8 cellular contexts compared by ENCODE assay signal in genomic region chr14:23320584-23321571, GRCh38. TPM values are rescaled to one million over a fixed set of nuclear protein-coding genes. Genes with fewer than 3 reads are reported as not detected.
A peak's percentile ranks its signal among the peaks of the same experiment; 100 is the strongest.
DNase-seq lines count a peak whose midpoint lies in the region; ATAC-seq and TF ChIP-seq lines count a peak whose summit lies in the region.

Gene PABPN1, plus strand, starts transcription at chr14:23321457. Its CDS starts 13 bp downstream, at chr14:23321470.

- H3K27ac Mint-ChIP-seq in osteocyte (ENCODE audit: unreplicated experiment) = peak within 1 kb of the TSS; percentile 98

- H3K4me3 ChIP-seq in GM12864 (ENCODE audit: low read depth, low read length) (peak within 1 kb of the TSS; percentile 93), thymus (ENCODE audit: low read length) (peak within 1 kb of the TSS; percentile 96)

- peak within 1 kb of the TSS; percentile 94 for H3K4me3 Mint-ChIP-seq in osteocyte (ENCODE audit: unreplicated experiment)

- no peak for TF ChIP-seq CTCF in GM12864 (IDR thresholded peaks at IDR 0.05; ENCODE audit: low read depth, low read length, missing control alignments)
- no peak for TF ChIP-seq CTCF in osteocyte (IDR thresholded peaks at IDR 0.05)

- no peaks in the 10 kb centered on the region for H3K9me3 Mint-ChIP-seq in osteocyte (ENCODE audit: unreplicated experiment)

- no peaks in the 10 kb centered on the region for H3K9me3 ChIP-seq in thymus (ENCODE audit: control insufficient read depth)

- peak; percentile 100 for DNase-seq in GM12864 (ENCODE audit: low read depth)
- DNase-seq in NCI-H1417 (lab: John Stamatoyannopoulos, UW) = peak; percentile 100
- DNase-seq in SW 1271 (lab: John Stamatoyannopoulos, UW) = peak; percentile 98 to 100
- DNase-seq in activated naive CD8-positive, alpha-beta T cell treated with anti-CD3 and anti-CD28 coated beads, Interleukin-2, amount 50 U/mL, for 16 hours (ENCODE audit: low read depth, low spot score) = peak; percentile 95
- DNase-seq in head of caudate nucleus = peak; percentile 96 to 100 (median 99)
- DNase-seq in osteocyte (ENCODE audit: extremely low spot score, unreplicated experiment) = peak; percentile 99

- no peaks in the 10 kb centered on the region for H3K27me3 ChIP-seq in thymus (ENCODE audit: control insufficient read depth, insufficient read depth)

- intact Hi-C loops in head of caudate nucleus (cut with DNase I) = loop anchor here (2.0 to 10.0 kb wide), 4 partner anchors 18 to 234 kb away; partner anchors contain the start of genes NGDN, PPP1R3E, THTPA and ZFHX2

- H3K4me1 ChIP-seq in thymus (ENCODE audit: control insufficient read depth, insufficient read depth, low read length) = peaks cover 10% of the 10 kb centered on the region

- H3K4me1 Mint-ChIP-seq in osteocyte (ENCODE audit: unreplicated experiment) = peaks cover 27% of the 10 kb centered on the region

- H3K27me3 Mint-ChIP-seq in osteocyte (ENCODE audit: unreplicated experiment) = no peaks in the 10 kb centered on the region

- peaks cover 24% of the 10 kb centered on the region for H3K36me3 ChIP-seq in thymus (ENCODE audit: control insufficient read depth, insufficient read depth)

- WGBS in thymus = 3% methylated on average over 63 of the region's 63 CpGs

- peak within 1 kb of the TSS; percentile 93 for H3K27ac ChIP-seq in thymus (ENCODE audit: low read depth)

- peaks cover 32% of the 10 kb centered on the region for H3K36me3 Mint-ChIP-seq in osteocyte (ENCODE audit: unreplicated experiment)

- ATAC-seq in HG02759 (IDR thresholded peaks at IDR 0.05; ENCODE audit: unreplicated experiment) = peak; percentile 89

RNA-seq across cellular contexts. Expression of gene PABPN1, which starts in this region (rescaled TPM):
- total RNA-seq in osteocyte = 175 and 183 TPM in 2 replicates
- 164 TPM for polyA plus RNA-seq in thymus

Comparison
In these comparisons a context has a peak if more than half of its experiments do, and no peak if none do; other contexts are left out.
1. Peak in every context shown above with its lines: DNase-seq, ATAC-seq, H3K4me3 ChIP-seq and H3K27ac ChIP-seq.